In genomic region chr10:101393378-101393777, GRCh38 we compare ENCODE assay signal across 30 cellular contexts.
"Had no signal": no experiment of that assay in that cellular context is flagged by ENCODE, and none has a peak within 500 bp of the region (broad histone marks: within the 10 kb centered on the region; RNA-seq: fewer than 3 reads in every experiment).

No MANE protein-coding gene starts in this region.

- H3K9ac ChIP-seq: parathyroid adenoma had no signal

- H3K36me3 ChIP-seq: ovary, right lobe of liver, suprapubic skin, tibial artery, transverse colon, upper lobe of right lung, uterus had no signal

- H3K27me3 ChIP-seq: ovary, right lobe of liver, suprapubic skin, testis, tibial artery, transverse colon, upper lobe of right lung, uterus had no signal

- H3K4me2 ChIP-seq: smooth muscle cell had no signal

- H3K9me3 ChIP-seq: ovary, psoas muscle, right lobe of liver, suprapubic skin, testis, tibial artery, transverse colon, upper lobe of right lung, uterus had no signal

- H3K4me3 Mint-ChIP-seq: naive thymus-derived CD4-positive, alpha-beta T cell; natural killer cell; nephron; neural crest cell; stimulated activated memory B cell treated with anti-CD40 and anti-IgM and Interleukin-4, amounts not matched to agents 10 μg/mL and 1 μg/mL and 100 μg/mL, for 72 hours; stimulated activated naive CD8-positive, alpha-beta T cell treated with anti-CD3 and anti-CD28 coated beads, Interleukin-15, amount 100 ng/mL, for 72 hours; type B pancreatic cell had no signal

- H3K4me1 ChIP-seq: suprapubic skin, testis, upper lobe of right lung, uterus had no signal

- H3K4me3 ChIP-seq: ovary, psoas muscle, right lobe of liver, skin epidermis, smooth muscle cell, suprapubic skin, testis, tibial artery, transverse colon, upper lobe of right lung, uterus had no signal

- H3K27me3 Mint-ChIP-seq: naive thymus-derived CD4-positive, alpha-beta T cell; progenitor cell of endocrine pancreas; stimulated activated memory B cell treated with anti-CD40 and anti-IgM and Interleukin-4, amounts not matched to agents 10 μg/mL and 1 μg/mL and 100 μg/mL, for 72 hours; stimulated activated naive CD8-positive, alpha-beta T cell treated with anti-CD3 and anti-CD28 coated beads, Interleukin-15, amount 100 ng/mL, for 72 hours; type B pancreatic cell had no signal

- H2AFZ ChIP-seq: parathyroid adenoma had no signal

- H3K9me3 Mint-ChIP-seq: naive thymus-derived CD4-positive, alpha-beta T cell; natural killer cell; nephron; neural crest cell; stimulated activated memory B cell treated with anti-CD40 and anti-IgM and Interleukin-4, amounts not matched to agents 10 μg/mL and 1 μg/mL and 100 μg/mL, for 72 hours; stimulated activated naive CD8-positive, alpha-beta T cell treated with anti-CD3 and anti-CD28 coated beads, Interleukin-15, amount 100 ng/mL, for 72 hours; type B pancreatic cell had no signal

- ATAC-seq: naive thymus-derived CD4-positive, alpha-beta T cell; natural killer cell; psoas muscle; right cardiac atrium; right lobe of liver; stimulated activated memory B cell treated with anti-CD40 and anti-IgM and Interleukin-4, amounts not matched to agents 10 μg/mL and 1 μg/mL and 100 μg/mL, for 72 hours; stimulated activated naive CD8-positive, alpha-beta T cell treated with anti-CD3 and anti-CD28 coated beads, Interleukin-15, amount 100 ng/mL, for 72 hours; stimulated activated naive CD8-positive, alpha-beta T cell treated with anti-CD3 and anti-CD28 coated beads, Interleukin-15, Interleukin-2, amounts not matched to agents 100 U/mL and 50 U/mL, for 24 hours; upper lobe of right lung had no signal

- DNase-seq: naive thymus-derived CD4-positive, alpha-beta T cell; natural killer cell; occipital lobe; ovary; posterior cingulate gyrus; psoas muscle; right cardiac atrium; right lobe of liver; stimulated activated CD4-positive, alpha-beta T cell treated with anti-CD3 and anti-CD28 coated beads, Interleukin-15, amount 100 ng/mL, for 24 hours; stimulated activated CD4-positive, alpha-beta T cell treated with anti-CD3 and anti-CD28 coated beads, Interleukin-2, amount 100 ng/mL, for 24 hours; stimulated activated CD4-positive, alpha-beta T cell treated with anti-CD3 and anti-CD28 coated beads, Interleukin-2, amount 100 ng/mL, for 48 hours; stimulated activated CD4-positive, alpha-beta T cell treated with anti-CD3 and anti-CD28 coated beads, Interleukin-4, amount 100 ng/mL, for 24 hours; stimulated activated naive CD4-positive, alpha-beta T cell; stimulated activated naive CD8-positive, alpha-beta T cell treated with anti-CD3 and anti-CD28 coated beads, Interleukin-15, amount 100 ng/mL, for 72 hours; stimulated activated naive CD8-positive, alpha-beta T cell treated with anti-CD3 and anti-CD28 coated beads, Interleukin-15, Interleukin-2, amounts not matched to agents 100 U/mL and 50 U/mL, for 24 hours; substantia nigra; testis; tibial artery; transverse colon; upper lobe of right lung; uterus had no signal

- H3K27ac ChIP-seq: ovary, parathyroid adenoma, psoas muscle, right lobe of liver, skin epidermis, suprapubic skin, testis, tibial artery, transverse colon, upper lobe of right lung, uterus had no signal

- H3K27ac Mint-ChIP-seq: natural killer cell; nephron; progenitor cell of endocrine pancreas; stimulated activated memory B cell treated with anti-CD40 and anti-IgM and Interleukin-4, amounts not matched to agents 10 μg/mL and 1 μg/mL and 100 μg/mL, for 72 hours; stimulated activated naive CD8-positive, alpha-beta T cell treated with anti-CD3 and anti-CD28 coated beads, Interleukin-15, amount 100 ng/mL, for 72 hours; type B pancreatic cell had no signal

- H3K36me3 Mint-ChIP-seq: natural killer cell, type B pancreatic cell had no signal
